Comparison of ENCODE assay signal across 4 cellular contexts in the genomic region with DNA sequence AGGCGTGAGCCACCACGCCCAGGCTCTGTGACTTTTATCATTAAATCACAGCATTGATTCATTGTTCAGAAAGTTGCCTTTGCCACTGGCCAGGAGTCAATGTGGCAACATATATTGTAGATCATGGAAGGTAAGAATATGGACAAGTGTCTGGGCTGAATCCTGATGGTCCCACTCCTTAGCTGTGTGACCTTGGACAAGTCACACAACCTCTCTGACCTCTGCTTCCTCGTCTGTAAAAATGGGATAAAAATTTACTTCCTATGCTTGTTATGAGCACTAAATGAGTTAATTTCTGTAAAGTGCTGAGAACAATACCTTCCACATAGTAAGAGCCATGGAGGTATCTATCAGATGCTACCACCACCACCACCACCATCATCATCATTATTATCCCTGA.
"Had no signal": no experiment of that assay in that cellular context is flagged by ENCODE, and none has a peak within 500 bp of the region (broad histone marks: within the 10 kb centered on the region; RNA-seq: fewer than 3 reads in every experiment).

No MANE protein-coding gene starts in this region.

- H3K4me3 ChIP-seq: GM23248 had no signal

- H3K4me2 ChIP-seq: KMS-11 had no signal

- H2AFZ ChIP-seq: GM23248 had no signal

- DNase-seq: GOT3 had no signal

- H3K9ac ChIP-seq: GM23248, KMS-11 had no signal

- H3K27ac ChIP-seq: GM23248, HL-60, KMS-11 had no signal
